ENCODE assay signal across 1 cellular context in genomic region chr4:156972370-156972980, GRCh38.
TF ChIP-seq lines count a peak whose summit lies in the region.

No MANE protein-coding gene starts in this region.

TF ChIP-seq in endothelial cell of umbilical vein, 7 proteins besides CTCF, POLR2A, EP300 and RAD21:
- TF ChIP-seq GATA2 (IDR thresholded peaks at IDR 0.05; ENCODE audit: insufficient read depth, insufficient read length, low read depth, low read length) (no peak), FOS (IDR thresholded peaks at IDR 0.05; ENCODE audit: borderline replicate concordance, insufficient read depth, low read length) (no peak), EZH2 (IDR thresholded peaks at IDR 0.05; ENCODE audit: borderline replicate concordance, low read depth, low read length, severe bottlenecking) (no peak), MYC (IDR thresholded peaks at IDR 0.05; ENCODE audit: low read depth, low read length) (no peak), POLR2AphosphoS5 (IDR thresholded peaks at IDR 0.05; ENCODE audit: insufficient read depth, low read depth, low read length) (no peak), JUN (IDR thresholded peaks at IDR 0.05; ENCODE audit: borderline replicate concordance, insufficient read depth, insufficient read length, low read depth) (no peak)
